Comparison of ENCODE assay signal across 29 cellular contexts in genomic region chr6:8478418-8478817, GRCh38.
"Had no signal": no experiment of that assay in that cellular context is flagged by ENCODE, and none has a peak within 500 bp of the region (broad histone marks: within the 10 kb centered on the region; RNA-seq: fewer than 3 reads in every experiment).

No MANE protein-coding gene starts in this region.

- H3K4me3 ChIP-seq: ascending aorta, breast epithelium, cardiac muscle cell, colonic mucosa, gastrocnemius medialis, heart left ventricle had no signal

- H3K4me1 ChIP-seq: ascending aorta, breast epithelium, colonic mucosa, heart left ventricle had no signal

- H3K27ac ChIP-seq: ascending aorta, breast epithelium, cardiac muscle cell, colonic mucosa, gastrocnemius medialis, heart left ventricle, VCaP had no signal

- ATAC-seq: activated naive CD4-positive, alpha-beta T cell treated with anti-CD3 and anti-CD28 coated beads, Interleukin-2, amount 50 U/mL, for 72 hours; activated T-cell treated with anti-CD3 and anti-CD28 coated beads, Interleukin-2, amount 50 U/mL, for 72 hours; esophagus mucosa; gastrocnemius medialis; heart left ventricle; WTC11 had no signal

- H3K36me3 ChIP-seq: ascending aorta, breast epithelium, cardiac muscle cell, colonic mucosa, gastrocnemius medialis, heart left ventricle had no signal

- H3K27me3 ChIP-seq: ascending aorta, breast epithelium, cardiac muscle cell, colonic mucosa, gastrocnemius medialis, heart left ventricle had no signal

- H3K9me3 ChIP-seq: colonic mucosa, gastrocnemius medialis had no signal

- DNase-seq: activated CD4-positive, alpha-beta memory T cell treated with anti-CD3 and anti-CD28 coated beads, Interleukin-2, amount 10 ng/mL, durations not matched to agents 7 days and 5 days; activated CD4-positive, alpha-beta T cell treated with anti-CD3 and anti-CD28 coated beads for 1 hour; activated CD4-positive, alpha-beta T cell treated with anti-CD3 and anti-CD28 coated beads for 4 hours; activated CD4-positive, alpha-beta T cell treated with anti-CD3 and anti-CD28 coated beads, Interleukin-2, amount 10 ng/mL, durations not matched to agents 7 days and 5 days; activated CD4-positive, alpha-beta T cell treated with anti-CD3 and anti-CD28 coated beads, Interleukin-2, amount 50 U/mL, for 4 hours; activated CD8-positive, alpha-beta memory T cell treated with anti-CD3 and anti-CD28 coated beads, Interleukin-2, amount 50 U/mL, for 48 hours; activated gamma-delta T cell; activated naive CD4-positive, alpha-beta T cell; activated naive CD4-positive, alpha-beta T cell treated with anti-CD3 and anti-CD28 coated beads, Interleukin-2, amount 10 ng/mL, durations not matched to agents 7 days and 5 days; activated naive CD8-positive, alpha-beta T cell treated with anti-CD3 and anti-CD28 coated beads, Interleukin-2, amount 10 ng/mL, durations not matched to agents 7 days and 5 days; activated T-cell treated with anti-CD3 and anti-CD28 coated beads for 4 hours; activated T-cell treated with anti-CD3 and anti-CD28 coated beads, Interleukin-2, amount 50 U/mL, for 24 hours; activated T-cell treated with anti-CD3 and anti-CD28 coated beads, Interleukin-2, amount 50 U/mL, for 72 hours; central memory CD4-positive, alpha-beta T cell; cerebellar nuclear complex; colonic mucosa; effector CD8-positive, alpha-beta T cell; foreskin fibroblast; gastrocnemius medialis; glutamatergic neuron; heart left ventricle; T-helper 2 cell had no signal
